In the genomic region with DNA sequence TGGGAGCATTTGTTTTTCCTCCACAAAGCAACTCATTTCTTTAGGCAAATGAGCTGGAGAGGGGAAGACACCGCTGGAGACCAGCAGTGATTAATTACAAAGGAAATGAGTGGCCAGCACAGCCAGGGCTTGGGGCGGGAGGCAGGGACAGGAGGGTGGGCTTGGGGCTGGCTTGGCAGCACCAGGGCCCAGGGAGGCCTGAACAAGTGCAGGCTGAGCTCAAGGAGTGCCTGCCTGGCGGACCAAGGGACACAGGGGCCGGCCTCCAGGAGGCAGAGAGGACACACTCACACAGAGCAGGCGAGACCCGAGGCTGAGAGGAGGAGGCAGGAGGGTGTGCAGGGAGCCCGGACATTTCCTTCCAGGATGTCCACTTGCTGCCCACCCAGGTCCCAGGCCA, we compare ENCODE assay signal across 21 cellular contexts.
"Had no signal": no experiment of that assay in that cellular context is flagged by ENCODE, and none has a peak within 500 bp of the region (broad histone marks: within the 10 kb centered on the region; RNA-seq: fewer than 3 reads in every experiment).

No MANE protein-coding gene starts in this region.

- H3K4me3 ChIP-seq: thyroid gland had no signal

- H3K4me1 Mint-ChIP-seq: activated CD8-positive, alpha-beta memory T cell treated with anti-CD3 and anti-CD28 coated beads, Interleukin-2, amount 10 ng/mL, durations not matched to agents 7 days and 5 days; activated naive CD4-positive, alpha-beta T cell treated with anti-CD3 and anti-CD28 coated beads, Interleukin-2, amount 50 U/mL, for 24 hours; central memory CD8-positive, alpha-beta T cell had no signal

- H3K27ac Mint-ChIP-seq: activated CD8-positive, alpha-beta memory T cell treated with anti-CD3 and anti-CD28 coated beads, Interleukin-2, amount 10 ng/mL, durations not matched to agents 7 days and 5 days; activated CD8-positive, alpha-beta T cell treated with anti-CD3 and anti-CD28 coated beads for 36 hours; activated naive CD4-positive, alpha-beta T cell treated with anti-CD3 and anti-CD28 coated beads, Interleukin-2, amount 50 U/mL, for 24 hours; activated T-helper 1 cell treated with anti-CD3 and anti-CD28 coated beads, Interleukin-12 subunit alpha, Interleukin-12 subunit beta, Interleukin-2, Interleukin-4 antibody, amounts not matched to agents 30 ng/mL and 10 ng/mL and 1 ng/mL, durations not matched to agents 14 hours and 24 hours and 36 hours; natural killer cell treated with Interleukin-12 subunit alpha and Interleukin-12 subunit beta and Interleukin-15 and Interleukin-18, amount 100 ng/mL, for 72 hours; stimulated activated naive CD8-positive, alpha-beta T cell treated with anti-CD3 and anti-CD28 coated beads, Interleukin-15, Interleukin-2, amounts not matched to agents 100 ng/mL and 50 ng/mL, for 24 hours had no signal

- ATAC-seq: activated CD8-positive, alpha-beta memory T cell treated with anti-CD3 and anti-CD28 coated beads, Interleukin-2, amount 10 ng/mL, durations not matched to agents 7 days and 5 days; activated CD8-positive, alpha-beta T cell treated with anti-CD3 and anti-CD28 coated beads for 36 hours; esophagus mucosa; left lobe of liver; natural killer cell treated with Interleukin-12 subunit alpha and Interleukin-12 subunit beta and Interleukin-15 and Interleukin-18, amount 100 ng/mL, for 72 hours had no signal

- H3K27me3 ChIP-seq: thyroid gland had no signal

- H3K27ac ChIP-seq: brain microvascular endothelial cell, thyroid gland had no signal

- H3K4me1 ChIP-seq: thyroid gland had no signal

- DNase-seq: activated CD4-positive, alpha-beta T cell treated with anti-CD3 and anti-CD28 coated beads for 48 hours; activated CD8-positive, alpha-beta memory T cell treated with anti-CD3 and anti-CD28 coated beads, Interleukin-2, amount 10 ng/mL, durations not matched to agents 7 days and 5 days; activated CD8-positive, alpha-beta T cell treated with anti-CD3 and anti-CD28 coated beads for 36 hours; activated gamma-delta T cell treated with Interleukin-2 at 50 U/mL for 16 hours; anterior cingulate cortex; brain microvascular endothelial cell; effector memory CD4-positive, alpha-beta T cell; foreskin melanocyte; kidney; occipital lobe; retina; stimulated activated CD4-positive, alpha-beta T cell treated with anti-CD3 and anti-CD28 coated beads, Interleukin-4, amount 100 ng/mL, for 24 hours; substantia nigra; thyroid gland had no signal

- H3K4me3 Mint-ChIP-seq: activated CD8-positive, alpha-beta memory T cell treated with anti-CD3 and anti-CD28 coated beads, Interleukin-2, amount 10 ng/mL, durations not matched to agents 7 days and 5 days; activated CD8-positive, alpha-beta T cell treated with anti-CD3 and anti-CD28 coated beads for 36 hours; activated naive CD4-positive, alpha-beta T cell treated with anti-CD3 and anti-CD28 coated beads, Interleukin-2, amount 50 U/mL, for 24 hours; activated T-helper 1 cell treated with anti-CD3 and anti-CD28 coated beads, Interleukin-12 subunit alpha, Interleukin-12 subunit beta, Interleukin-2, Interleukin-4 antibody, amounts not matched to agents 30 ng/mL and 10 ng/mL and 1 ng/mL, durations not matched to agents 14 hours and 24 hours and 36 hours; central memory CD8-positive, alpha-beta T cell; natural killer cell treated with Interleukin-12 subunit alpha and Interleukin-12 subunit beta and Interleukin-15 and Interleukin-18, amount 100 ng/mL, for 72 hours; stimulated activated naive CD8-positive, alpha-beta T cell treated with anti-CD3 and anti-CD28 coated beads, Interleukin-15, Interleukin-2, amounts not matched to agents 100 ng/mL and 50 ng/mL, for 24 hours had no signal

- H3K9me3 ChIP-seq: thyroid gland had no signal

- H3K27me3 Mint-ChIP-seq: activated CD8-positive, alpha-beta memory T cell treated with anti-CD3 and anti-CD28 coated beads, Interleukin-2, amount 10 ng/mL, durations not matched to agents 7 days and 5 days; activated CD8-positive, alpha-beta T cell treated with anti-CD3 and anti-CD28 coated beads for 36 hours; activated naive CD4-positive, alpha-beta T cell treated with anti-CD3 and anti-CD28 coated beads, Interleukin-2, amount 50 U/mL, for 24 hours; central memory CD8-positive, alpha-beta T cell; natural killer cell treated with Interleukin-12 subunit alpha and Interleukin-12 subunit beta and Interleukin-15 and Interleukin-18, amount 100 ng/mL, for 72 hours; stimulated activated naive CD8-positive, alpha-beta T cell treated with anti-CD3 and anti-CD28 coated beads, Interleukin-15, Interleukin-2, amounts not matched to agents 100 ng/mL and 50 ng/mL, for 24 hours had no signal

- H3K9me3 Mint-ChIP-seq: activated CD8-positive, alpha-beta T cell treated with anti-CD3 and anti-CD28 coated beads for 36 hours; activated naive CD4-positive, alpha-beta T cell treated with anti-CD3 and anti-CD28 coated beads, Interleukin-2, amount 50 U/mL, for 24 hours; activated T-helper 1 cell treated with anti-CD3 and anti-CD28 coated beads, Interleukin-12 subunit alpha, Interleukin-12 subunit beta, Interleukin-2, Interleukin-4 antibody, amounts not matched to agents 30 ng/mL and 10 ng/mL and 1 ng/mL, durations not matched to agents 14 hours and 24 hours and 36 hours; central memory CD8-positive, alpha-beta T cell; natural killer cell treated with Interleukin-12 subunit alpha and Interleukin-12 subunit beta and Interleukin-15 and Interleukin-18, amount 100 ng/mL, for 72 hours; stimulated activated naive CD8-positive, alpha-beta T cell treated with anti-CD3 and anti-CD28 coated beads, Interleukin-15, Interleukin-2, amounts not matched to agents 100 ng/mL and 50 ng/mL, for 24 hours had no signal

- H3K36me3 Mint-ChIP-seq: activated CD8-positive, alpha-beta memory T cell treated with anti-CD3 and anti-CD28 coated beads, Interleukin-2, amount 10 ng/mL, durations not matched to agents 7 days and 5 days; activated naive CD4-positive, alpha-beta T cell treated with anti-CD3 and anti-CD28 coated beads, Interleukin-2, amount 50 U/mL, for 24 hours; natural killer cell treated with Interleukin-12 subunit alpha and Interleukin-12 subunit beta and Interleukin-15 and Interleukin-18, amount 100 ng/mL, for 72 hours had no signal

- H3K36me3 ChIP-seq: brain microvascular endothelial cell, thyroid gland had no signal
